Comparison of ENCODE assay signal across 14 cellular contexts in genomic region chr10:121134711-121135110, GRCh38.
"Had no signal": no experiment of that assay in that cellular context is flagged by ENCODE, and none has a peak within 500 bp of the region (broad histone marks: within the 10 kb centered on the region; RNA-seq: fewer than 3 reads in every experiment).

No MANE protein-coding gene starts in this region.

- H3K36me3 ChIP-seq: esophagus squamous epithelium, neutrophil, ovary, suprapubic skin, thyroid gland had no signal

- H3K27ac ChIP-seq: epithelial cell of prostate, esophagus squamous epithelium, hepatocyte, neutrophil, ovary, suprapubic skin, thyroid gland had no signal

- H3K4me3 ChIP-seq: esophagus squamous epithelium, hepatocyte, ovary, suprapubic skin, thyroid gland had no signal

- H3K9me3 ChIP-seq: esophagus squamous epithelium, neutrophil, ovary, suprapubic skin, thyroid gland had no signal

- H3K27me3 ChIP-seq: hepatocyte, ovary, suprapubic skin, thyroid gland had no signal

- DNase-seq: effector memory CD8-positive, alpha-beta T cell; esophagus squamous epithelium; mammary epithelial cell; naive thymus-derived CD8-positive, alpha-beta T cell; ovary; right cardiac atrium; small intestine; stimulated activated CD4-positive, alpha-beta T cell treated with anti-CD3 and anti-CD28 coated beads, Interleukin-2, amount 100 ng/mL, for 48 hours; stimulated activated naive CD4-positive, alpha-beta T cell treated with Interleukin-2 at 50 U/mL for 16 hours; thyroid gland had no signal
